In the genomic region with DNA sequence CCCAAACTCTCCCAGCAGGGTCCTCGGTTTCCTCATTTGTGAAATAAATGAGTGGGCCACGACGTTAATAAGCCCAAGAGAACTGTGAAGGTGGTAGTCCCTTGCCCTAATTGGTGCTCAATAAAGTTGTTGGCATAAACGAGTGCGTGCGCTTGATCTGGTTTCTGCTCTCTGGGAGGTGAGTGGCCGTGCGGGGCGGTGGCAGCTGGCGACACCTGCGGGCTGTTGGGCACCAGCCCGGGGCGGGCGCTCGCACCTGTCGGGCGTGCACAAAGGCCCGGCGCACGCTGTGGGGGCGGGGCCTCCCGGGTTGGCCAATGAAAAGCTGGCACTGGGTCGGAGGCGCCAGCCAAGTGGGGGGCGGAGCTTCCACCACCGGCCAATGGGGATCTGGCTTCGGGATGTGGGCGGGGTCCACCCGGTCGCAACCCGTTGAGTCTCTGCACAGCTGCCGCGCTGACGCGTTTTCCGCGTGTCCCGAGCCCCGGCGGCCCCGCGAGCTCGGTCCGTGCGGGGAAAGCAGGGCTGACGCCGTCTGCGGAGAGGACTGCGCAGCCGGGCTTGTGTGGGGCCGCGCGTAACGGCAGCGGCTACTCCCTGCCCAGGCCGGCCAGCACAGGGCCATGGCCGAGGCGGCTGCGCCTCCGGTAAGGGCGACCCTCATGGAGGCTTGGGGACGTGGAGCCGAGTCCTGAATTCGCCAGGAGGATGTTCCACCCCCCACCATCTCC, we compare ENCODE assay signal across 8 cellular contexts. TPM values are rescaled to one million over a fixed set of nuclear protein-coding genes. Genes with fewer than 3 reads are reported as not detected.
DNase-seq lines count a peak whose midpoint lies in the region; ATAC-seq, FAIRE-seq and TF ChIP-seq lines count a peak whose summit lies in the region.

No MANE protein-coding gene starts in this region.

- peaks cover 0 to 17% (median 0%) of the 10 kb centered on the region in 11 experiments; a peak in 4 of 22 replicates for H3K27me3 ChIP-seq in BLaER1 treated with 17β-estradiol and CSF1 and Interleukin-3, amounts not matched to agents 10 nM and 100 nM

- peak overlapping the region; percentile 90 to 100 (median 97) for H3K4me2 ChIP-seq in BLaER1 treated with 17β-estradiol and CSF1 and Interleukin-3, amounts not matched to agents 10 nM and 100 nM

- H3K9me3 Mint-ChIP-seq in endothelial cell (ENCODE audit: unreplicated experiment) = no peaks in the 10 kb centered on the region

- FAIRE-seq in GM19239 (lab: Jason Lieb, UNC) = peak; percentile 82

- peaks cover 24% of the 10 kb centered on the region for H3K4me1 Mint-ChIP-seq in endothelial cell (ENCODE audit: unreplicated experiment)

- DNase-seq in GM19239 (ENCODE audit: insufficient read length, low spot score) (peak; percentile 99), NCI-H748 treated with DMSO at 0.1 percent for 48 hours (lab: John Stamatoyannopoulos, UW) (peak; percentile 90), endothelial cell (ENCODE audit: low spot score) (peak; percentile 92), midbrain (lab: John Stamatoyannopoulos, UW) (peak; percentile 93)
- DNase-seq in activated CD8-positive, alpha-beta memory T cell treated with anti-CD3 and anti-CD28 coated beads, Interleukin-2, amount 50 U/mL, for 4 hours = peak; percentile 99
- peak; percentile 95 to 96 for DNase-seq in stimulated activated CD8-positive, alpha-beta memory T cell treated with anti-CD3 and anti-CD28 coated beads, Interleukin-15, amount 100 ng/mL, for 48 hours (ENCODE audit: low read depth in 2 of 2)

- H3K27me3 Mint-ChIP-seq in endothelial cell (ENCODE audit: unreplicated experiment) = peaks cover 25% of the 10 kb centered on the region

- H3K27ac Mint-ChIP-seq in endothelial cell (ENCODE audit: unreplicated experiment) = no peak overlapping the region

- TF ChIP-seq CTCF in endothelial cell (IDR thresholded peaks at IDR 0.05; ENCODE audit: unreplicated experiment) = no peak

- peaks cover 0 to 26% (median 7%) of the 10 kb centered on the region in 11 experiments; a peak in 9 of 22 replicates for H4K20me1 ChIP-seq in BLaER1 treated with 17β-estradiol and CSF1 and Interleukin-3, amounts not matched to agents 10 nM and 100 nM

- peaks cover 15% of the 10 kb centered on the region for H3K36me3 Mint-ChIP-seq in endothelial cell (ENCODE audit: low read depth, unreplicated experiment)

- peaks cover 5 to 41% (median 20%) of the 10 kb centered on the region in 11 experiments; a peak in 15 of 22 replicates for H3K36me3 ChIP-seq in BLaER1 treated with 17β-estradiol and CSF1 and Interleukin-3, amounts not matched to agents 10 nM and 100 nM

- H3K4me3 Mint-ChIP-seq in endothelial cell (ENCODE audit: unreplicated experiment) = peak overlapping the region; percentile 74

- H3K27ac ChIP-seq in BLaER1 treated with 17β-estradiol and CSF1 and Interleukin-3, amounts not matched to agents 10 nM and 100 nM = peak overlapping the region in 9 of 11 experiments; percentile 14 to 65 (median 55); a peak in 12 of 22 replicates

- peak overlapping the region; percentile 48 to 84 (median 73) for H3K9ac ChIP-seq in BLaER1 treated with 17β-estradiol and CSF1 and Interleukin-3, amounts not matched to agents 10 nM and 100 nM

- ATAC-seq in HG03442 (IDR thresholded peaks at IDR 0.05; ENCODE audit: unreplicated experiment) = peak; percentile 95

- H3K9me3 ChIP-seq in BLaER1 treated with 17β-estradiol and CSF1 and Interleukin-3, amounts not matched to agents 10 nM and 100 nM (replicated peaks in 1 of 11) = no peaks in the 10 kb centered on the region

- H3K4me3 ChIP-seq in BLaER1 treated with 17β-estradiol and CSF1 and Interleukin-3, amounts not matched to agents 10 nM and 100 nM = peak overlapping the region; percentile 53 to 77 (median 64)

- peaks cover 15 to 35% (median 29%) of the 10 kb centered on the region in 10 experiments; a peak in 19 of 20 replicates for H3K4me1 ChIP-seq in BLaER1 treated with 17β-estradiol and CSF1 and Interleukin-3, amounts not matched to agents 10 nM and 100 nM

RNA-seq across cellular contexts. Expression of a gene that starts 23.0 kb away (rescaled TPM):
- total RNA-seq in endothelial cell (ENCODE audit: unreplicated experiment) = 15.3 TPM

RNA-seq across cellular contexts. Expression of a gene that starts 45.6 kb away (rescaled TPM):
- 12.8 TPM for total RNA-seq in endothelial cell (ENCODE audit: unreplicated experiment)

Comparison
In these comparisons a context has a peak if more than half of its experiments do, and no peak if none do; other contexts are left out.
1. Peak in every context shown above with its lines: DNase-seq, ATAC-seq, H3K4me3 ChIP-seq and H3K27ac ChIP-seq.